17 cellular contexts compared by ENCODE assay signal in the genomic region with DNA sequence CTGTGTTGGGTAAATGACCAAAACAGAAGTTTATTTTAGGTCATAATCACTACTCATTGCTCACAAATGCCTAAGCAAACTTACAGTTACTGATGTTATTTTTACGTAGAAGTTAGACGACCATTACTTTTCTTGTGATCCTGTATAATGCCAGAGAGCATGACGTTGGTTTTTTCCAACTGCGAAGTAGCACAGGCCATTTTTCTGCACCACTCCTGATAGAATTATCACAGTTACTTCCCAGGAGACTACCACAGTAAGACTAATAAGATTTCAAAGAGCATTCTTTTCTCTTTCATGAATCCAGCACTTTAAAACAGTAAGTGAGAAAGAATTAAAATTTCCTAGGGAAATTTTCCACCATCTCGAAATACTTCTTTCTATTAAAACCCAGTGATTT. TPM values are rescaled to one million over a fixed set of nuclear protein-coding genes. Genes with fewer than 3 reads are reported as not detected.
"Had no signal": no experiment of that assay in that cellular context is flagged by ENCODE, and none has a peak within 500 bp of the region (broad histone marks: within the 10 kb centered on the region; RNA-seq: fewer than 3 reads in every experiment).

No MANE protein-coding gene starts in this region.

- H3K4me3 ChIP-seq: dorsolateral prefrontal cortex, lower lobe of right lung, vagina had no signal

- H3K9me3 Mint-ChIP-seq: activated CD4-positive, alpha-beta memory T cell treated with anti-CD3 and anti-CD28 coated beads, Interleukin-2, amount 10 ng/mL, durations not matched to agents 7 days and 5 days; activated T-cell treated with anti-CD3 and anti-CD28 coated beads, Interleukin-2, amount 50 U/mL, for 24 hours; activated T-helper 2 cell treated with anti-CD3 and anti-CD28 coated beads, Interferon-gamma antibody, Interleukin-2, Interleukin-4, amounts not matched to agents 10 μg/mL and 5 μg/mL and 100 μg/mL, durations not matched to agents 14 hours and 24 hours and 36 hours; brain; nephron; T-helper 2 cell treated with Interferon-gamma antibody and Interleukin-4, amounts not matched to agents 5 μg/mL and 100 μg/mL, for 36 hours had no signal

- DNase-seq: activated CD4-positive, alpha-beta memory T cell treated with anti-CD3 and anti-CD28 coated beads, Interleukin-2, amount 10 ng/mL, durations not matched to agents 7 days and 5 days; activated CD4-positive, alpha-beta T cell treated with anti-CD3 and anti-CD28 coated beads for 4 hours; activated naive CD4-positive, alpha-beta T cell treated with Interleukin-2 at 50 U/mL for 16 hours; activated T-cell treated with anti-CD3 and anti-CD28 coated beads, Interleukin-2, amount 50 U/mL, for 24 hours; central memory CD4-positive, alpha-beta T cell; dorsolateral prefrontal cortex; erythroblast; lower lobe of right lung; occipital lobe; stimulated activated CD4-positive, alpha-beta T cell treated with anti-CD3 and anti-CD28 coated beads, Interleukin-2, amount 100 ng/mL, for 24 hours; stimulated activated naive CD8-positive, alpha-beta T cell treated with anti-CD3 and anti-CD28 coated beads, Interleukin-15, Interleukin-2, amounts not matched to agents 100 U/mL and 50 U/mL, for 24 hours; trophoblast cell had no signal

- H3K4me3 Mint-ChIP-seq: activated CD4-positive, alpha-beta memory T cell treated with anti-CD3 and anti-CD28 coated beads, Interleukin-2, amount 10 ng/mL, durations not matched to agents 7 days and 5 days; activated T-cell treated with anti-CD3 and anti-CD28 coated beads, Interleukin-2, amount 50 U/mL, for 24 hours; brain; nephron; T-helper 2 cell treated with Interferon-gamma antibody and Interleukin-4, amounts not matched to agents 5 μg/mL and 100 μg/mL, for 36 hours had no signal

- H3K36me3 ChIP-seq: lower lobe of right lung, vagina had no signal

- H3K27me3 ChIP-seq: dorsolateral prefrontal cortex, vagina had no signal

- H3K27me3 Mint-ChIP-seq: activated CD4-positive, alpha-beta memory T cell treated with anti-CD3 and anti-CD28 coated beads, Interleukin-2, amount 10 ng/mL, durations not matched to agents 7 days and 5 days; activated T-cell treated with anti-CD3 and anti-CD28 coated beads, Interleukin-2, amount 50 U/mL, for 24 hours; brain had no signal

- H3K9me3 ChIP-seq: lower lobe of right lung, vagina had no signal

- ATAC-seq: lower lobe of right lung; stimulated activated naive CD8-positive, alpha-beta T cell treated with anti-CD3 and anti-CD28 coated beads, Interleukin-15, Interleukin-2, amounts not matched to agents 100 U/mL and 50 U/mL, for 24 hours had no signal

- H3K27ac ChIP-seq: lower lobe of right lung, vagina had no signal

- H3K27ac Mint-ChIP-seq: activated CD4-positive, alpha-beta memory T cell treated with anti-CD3 and anti-CD28 coated beads, Interleukin-2, amount 10 ng/mL, durations not matched to agents 7 days and 5 days; activated T-cell treated with anti-CD3 and anti-CD28 coated beads, Interleukin-2, amount 50 U/mL, for 24 hours; nephron; T-helper 2 cell treated with Interferon-gamma antibody and Interleukin-4, amounts not matched to agents 5 μg/mL and 100 μg/mL, for 36 hours had no signal

- H3K4me1 ChIP-seq: lower lobe of right lung had no signal

RNA-seq across cellular contexts. Expression of gene SLC9C1, which starts 58.7 kb away (rescaled TPM):
- total RNA-seq: activated CD4-positive, alpha-beta memory T cell treated with anti-CD3 and anti-CD28 coated beads, Interleukin-2, amount 10 ng/mL, durations not matched to agents 7 days and 5 days; activated T-helper 2 cell treated with anti-CD3 and anti-CD28 coated beads, Interferon-gamma antibody, Interleukin-2, Interleukin-4, amounts not matched to agents 10 μg/mL and 5 μg/mL and 100 μg/mL, durations not matched to agents 14 hours and 24 hours and 36 hours; lower lobe of right lung; vagina had no signal
